ENCODE assay signal across 1 cellular context in genomic region chr5:143801251-143801650, GRCh38.
TF ChIP-seq lines count a peak whose summit lies in the region.

No MANE protein-coding gene starts in this region.

TF ChIP-seq in H1, 55 proteins besides CTCF, POLR2A, EP300 and RAD21:
- TF ChIP-seq RNF2 (IDR thresholded peaks at IDR 0.05; ENCODE audit: borderline replicate concordance, low read depth, low read length, missing control alignments, poor library complexity, severe bottlenecking) (no peak), HDAC2 (IDR thresholded peaks at IDR 0.05; ENCODE audit: borderline replicate concordance in 1 of 2, low read depth in 2 of 2, low read length in 2 of 2) (no peak), BRCA1 (IDR thresholded peaks at IDR 0.05; ENCODE audit: low read depth, low read length) (no peak), USF2 (IDR thresholded peaks at IDR 0.05; ENCODE audit: low read length) (no peak), SIN3A (conservative IDR thresholded peaks at IDR 0.05 in 1 of 2, IDR thresholded peaks at IDR 0.05 in 1 of 2; ENCODE audit: low read depth in 1 of 2, low read length in 2 of 2) (no peak), CBX5 (IDR thresholded peaks at IDR 0.05; ENCODE audit: low read depth, low read length) (no peak), EZH2 (IDR thresholded peaks at IDR 0.05; ENCODE audit: low read depth, low read length, severe bottlenecking) (no peak), SP2 (IDR thresholded peaks at IDR 0.05; ENCODE audit: low read length) (no peak), JUND (IDR thresholded peaks at IDR 0.05; ENCODE audit: low read length) (no peak), TAF1 (IDR thresholded peaks at IDR 0.05; ENCODE audit: low read depth, low read length) (no peak), RXRA (IDR thresholded peaks at IDR 0.05; ENCODE audit: insufficient read depth, low read depth, low read length) (no peak), MAFK (IDR thresholded peaks at IDR 0.05; ENCODE audit: low read depth, low read length) (no peak), BACH1 (IDR thresholded peaks at IDR 0.05; ENCODE audit: low read length) (no peak), RFX5 (IDR thresholded peaks at IDR 0.05; ENCODE audit: borderline replicate concordance, low read depth, low read length) (no peak), NRF1 (IDR thresholded peaks at IDR 0.05; ENCODE audit: low read depth, low read length) (no peak), CTBP2 (IDR thresholded peaks at IDR 0.05; ENCODE audit: borderline replicate concordance, insufficient read depth, insufficient read length, low read length) (no peak), CEBPB (IDR thresholded peaks at IDR 0.05; ENCODE audit: low read depth, low read length) (no peak)
